1 cellular context compared by ENCODE assay signal in the genomic region with DNA sequence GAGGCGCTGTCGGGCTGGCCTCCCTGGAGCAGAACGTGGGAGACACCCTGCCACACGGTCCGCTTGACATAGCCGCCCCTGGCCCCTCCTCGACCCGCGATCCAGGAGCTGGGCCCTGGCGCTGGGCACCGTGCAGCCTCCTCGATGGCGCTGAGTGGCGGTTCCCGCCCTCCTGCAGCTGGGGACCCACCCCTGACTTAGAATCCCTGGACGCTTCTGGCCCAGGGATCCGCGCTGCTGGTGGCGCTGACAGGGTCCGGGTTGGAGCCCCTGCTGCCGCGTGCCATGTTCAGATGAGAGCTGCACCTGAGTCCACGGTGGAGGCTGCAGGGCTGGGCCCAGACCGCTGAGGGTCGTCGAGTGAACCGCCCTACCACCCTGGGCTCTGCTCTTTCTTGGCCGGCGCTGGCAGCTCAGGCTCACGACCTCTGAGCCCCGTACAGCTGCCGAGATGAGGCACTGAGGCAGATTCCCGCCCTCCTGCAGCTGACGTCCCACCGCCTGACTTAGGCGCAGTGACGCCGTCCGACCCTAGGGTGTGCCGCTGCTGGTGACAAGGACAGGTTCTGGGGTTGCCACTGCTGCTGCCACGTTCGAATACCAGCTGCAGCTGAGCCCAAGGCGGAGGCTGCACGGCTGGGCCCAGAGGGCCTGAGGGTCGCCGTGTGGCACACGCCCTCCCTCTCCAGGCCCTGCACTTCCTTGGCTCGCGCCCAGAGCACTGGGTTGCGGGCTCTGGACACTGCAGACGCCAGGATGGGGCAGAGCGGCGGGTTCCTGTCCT.
TF ChIP-seq lines count a peak whose summit lies in the region.

No MANE protein-coding gene starts in this region.

TF ChIP-seq in K562, 482 proteins besides CTCF, POLR2A, EP300 and RAD21 (continued from another document):
- TF ChIP-seq, protein P1, sequence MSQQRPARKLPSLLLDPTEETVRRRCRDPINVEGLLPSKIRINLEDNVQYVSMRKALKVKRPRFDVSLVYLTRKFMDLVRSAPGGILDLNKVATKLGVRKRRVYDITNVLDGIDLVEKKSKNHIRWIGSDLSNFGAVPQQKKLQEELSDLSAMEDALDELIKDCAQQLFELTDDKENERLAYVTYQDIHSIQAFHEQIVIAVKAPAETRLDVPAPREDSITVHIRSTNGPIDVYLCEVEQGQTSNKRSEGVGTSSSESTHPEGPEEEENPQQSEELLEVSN (IDR thresholded peaks at IDR 0.05; ENCODE audit: borderline replicate concordance in 1 of 2, extremely low read depth in 1 of 2, insufficient read depth in 1 of 2, insufficient read length in 1 of 2, low read depth in 1 of 2, low read length in 1 of 2, poor library complexity in 1 of 2, severe bottlenecking in 1 of 2), result peak in 1 of 2 experiments; percentile 33
- TF ChIP-seq U2AF2 (optimal IDR thresholded peaks at IDR 0.05; ENCODE audit: low read depth, low read length), result no peak
- TF ChIP-seq PHTF2 (CRISPR knock-in tag; IDR thresholded peaks at IDR 0.05), result no peak
